ENCODE assay signal across 19 cellular contexts in genomic region chr15:54576303-54576935, GRCh38.
"Had no signal": no experiment of that assay in that cellular context is flagged by ENCODE, and none has a peak within 500 bp of the region (broad histone marks: within the 10 kb centered on the region; RNA-seq: fewer than 3 reads in every experiment).

No MANE protein-coding gene starts in this region.

- DNase-seq: activated CD4-positive, alpha-beta T cell treated with anti-CD3 and anti-CD28 coated beads, Interleukin-2, amount 50 U/mL, for 1 hour; activated CD4-positive, CD25-positive, alpha-beta regulatory T cell treated with anti-CD3 and anti-CD28 coated beads, Interleukin-2, amount 50 U/mL, for 72 hours; activated CD8-positive, alpha-beta T cell treated with anti-CD3 and anti-CD28 coated beads for 36 hours; activated naive CD8-positive, alpha-beta T cell treated with anti-CD3 and anti-CD28 coated beads, Interleukin-2, amount 50 U/mL, for 24 hours; activated T-cell treated with anti-CD3 and anti-CD28 coated beads, Interleukin-2, amount 50 U/mL, for 48 hours; caudate nucleus; cortex of kidney; effector memory CD8-positive, alpha-beta T cell; erythroblast; gastrocnemius medialis; islet precursor cell; left ventricle myocardium inferior; right lobe of liver; stimulated activated CD4-positive, alpha-beta T cell treated with anti-CD3 and anti-CD28 coated beads, Interleukin-12 subunit alpha, Interleukin-12 subunit beta, amount 100 ng/mL, for 4 hours; stimulated activated CD4-positive, alpha-beta T cell treated with anti-CD3 and anti-CD28 coated beads, Interleukin-4, amount 100 ng/mL, for 1 hour; stimulated activated naive CD8-positive, alpha-beta T cell treated with anti-CD3 and anti-CD28 coated beads, Interleukin-15, Interleukin-2, amounts not matched to agents 100 U/mL and 50 U/mL, for 24 hours; T1000; testis; transverse colon had no signal

- ATAC-seq: activated CD8-positive, alpha-beta T cell treated with anti-CD3 and anti-CD28 coated beads for 36 hours; activated naive CD8-positive, alpha-beta T cell treated with anti-CD3 and anti-CD28 coated beads, Interleukin-2, amount 50 U/mL, for 24 hours; effector memory CD8-positive, alpha-beta T cell; gastrocnemius medialis; right lobe of liver; stimulated activated naive CD8-positive, alpha-beta T cell treated with anti-CD3 and anti-CD28 coated beads, Interleukin-15, Interleukin-2, amounts not matched to agents 100 U/mL and 50 U/mL, for 24 hours had no signal
